In the genomic region with DNA sequence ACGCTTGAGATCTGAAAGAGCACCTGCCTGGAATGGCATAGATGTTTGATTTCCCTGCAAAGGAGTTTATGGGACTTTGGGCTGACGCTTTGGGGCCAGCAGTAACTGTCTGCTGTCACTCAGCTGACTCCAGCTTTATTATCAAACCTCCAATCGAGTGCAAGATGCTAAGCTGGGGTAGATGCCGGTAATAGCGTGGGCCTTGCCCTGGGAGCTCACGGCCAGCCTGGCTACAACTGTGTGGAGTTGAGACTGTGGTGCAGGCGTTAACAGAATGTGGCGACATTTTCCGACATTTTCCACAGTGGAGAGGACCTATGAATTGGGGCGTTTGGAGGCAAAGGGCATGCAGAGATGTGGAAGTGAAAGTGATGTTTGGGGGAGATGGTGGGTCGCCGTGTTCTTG, we compare ENCODE assay signal across 8 cellular contexts. TPM values are rescaled to one million over a fixed set of nuclear protein-coding genes. Genes with fewer than 3 reads are reported as not detected.
A peak's percentile ranks its signal among the peaks of the same experiment; 100 is the strongest.
DNase-seq lines count a peak whose midpoint lies in the region; ATAC-seq and TF ChIP-seq lines count a peak whose summit lies in the region.

No MANE protein-coding gene starts in this region.

- no peaks in the 10 kb centered on the region for H3K36me3 ChIP-seq in ES-I3 (ENCODE audit: insufficient read depth, low read length)
- H3K36me3 ChIP-seq in PC-9 (ENCODE audit: low read depth) = no peaks in the 10 kb centered on the region
- no peaks in the 10 kb centered on the region for H3K36me3 ChIP-seq in trophoblast cell (ENCODE audit: control insufficient read depth in 1 of 2, insufficient read depth in 2 of 2, low read length in 2 of 2)
- H3K36me3 ChIP-seq in aorta (ENCODE audit: control insufficient read depth in 1 of 2, insufficient read depth in 2 of 2, low read length in 1 of 2) = no peaks in the 10 kb centered on the region

- H3K27me3 ChIP-seq in PC-9 (ENCODE audit: insufficient read depth, low read depth) (no peaks in the 10 kb centered on the region), trophoblast cell (ENCODE audit: insufficient read depth, low read length) (no peaks in the 10 kb centered on the region), aorta (ENCODE audit: control insufficient read depth in 1 of 2, insufficient read depth in 2 of 2, low read length in 1 of 2) (no peaks in the 10 kb centered on the region)

- H3K4me1 ChIP-seq in ES-I3 (ENCODE audit: insufficient read depth, low read length) (peaks cover 7% of the 10 kb centered on the region), PC-9 (replicated peaks; ENCODE audit: insufficient read depth) (peaks cover 18% of the 10 kb centered on the region), trophoblast cell (ENCODE audit: control insufficient read depth in 1 of 2, insufficient read depth in 2 of 2, low read length in 2 of 2) (peaks cover 13 to 15% of the 10 kb centered on the region in 2 experiments), aorta (ENCODE audit: control insufficient read depth in 1 of 2, insufficient read depth in 2 of 2, low read length in 2 of 2) (no peaks in the 10 kb centered on the region)

- H3K9me3 ChIP-seq in ES-I3 (ENCODE audit: control insufficient read depth, insufficient read depth, low read length) (no peaks in the 10 kb centered on the region), PC-9 (ENCODE audit: insufficient read depth, low read depth) (no peaks in the 10 kb centered on the region), trophoblast cell (ENCODE audit: insufficient read depth, low read depth, low read length) (no peaks in the 10 kb centered on the region), aorta (ENCODE audit: control insufficient read depth, low read length) (no peaks in the 10 kb centered on the region)

- no peak overlapping the region for H2BK120ac ChIP-seq in trophoblast cell (ENCODE audit: insufficient read depth, low read length, poor library complexity)

- H3K79me2 ChIP-seq in PC-9 (ENCODE audit: low read depth) (peaks cover 18% of the 10 kb centered on the region), trophoblast cell (ENCODE audit: control insufficient read depth, insufficient read depth, low read length, poor library complexity) (peaks cover 9% of the 10 kb centered on the region)

- no peak overlapping the region for H4K8ac ChIP-seq in trophoblast cell (ENCODE audit: low read depth, low read length)

- no peak overlapping the region for H2BK5ac ChIP-seq in trophoblast cell (ENCODE audit: low read depth, low read length, poor library complexity)

- H3K4me3 ChIP-seq in PC-9 (peak overlapping the region; percentile 74; the same call in 1 of the 2 replicates), trophoblast cell (ENCODE audit: low read depth, low read length) (no peak overlapping the region), aorta (ENCODE audit: low read length in 2 of 2) (peak overlapping the region in 1 of 2 donors; percentile 89)

- H3K4ac ChIP-seq in trophoblast cell (ENCODE audit: low read depth, low read length) = no peak overlapping the region

- H3K4me2 ChIP-seq in PC-9 (peak overlapping the region; percentile 84), trophoblast cell (ENCODE audit: low read length) (peak overlapping the region; percentile 86)

- no peak overlapping the region for H4K12ac ChIP-seq in trophoblast cell (ENCODE audit: low read depth, low read length)

- H4K91ac ChIP-seq in trophoblast cell (ENCODE audit: low read depth, low read length) = no peak overlapping the region

- no TSS peak for BruUV-seq in PC-9 (replicated peaks; lab: Mats Ljungman, UMichigan)

- H3K79me1 ChIP-seq in trophoblast cell (ENCODE audit: low read length) = peaks cover 7% of the 10 kb centered on the region

- 100% methylated on average over 2 of the region's 12 CpGs for WGBS in trophoblast cell (ENCODE audit: extremely low coverage, insufficient coverage, insufficient read length)
- WGBS in aorta, 2 donors = 70 to 71% methylated on average over 12 of the region's 12 CpGs

- peaks cover 2% of the 10 kb centered on the region; the same call in 1 of the 2 replicates for H4K20me1 ChIP-seq in PC-9 (ENCODE audit: insufficient read depth)

- H2AK5ac ChIP-seq in trophoblast cell (ENCODE audit: low read length) = no peak overlapping the region

- H3K23ac ChIP-seq in trophoblast cell (ENCODE audit: low read length) = no peak overlapping the region

- no peak for TF ChIP-seq CTCF in PC-9 (conservative IDR thresholded peaks at IDR 0.05)

- H2AFZ ChIP-seq in PC-9 (no peak overlapping the region), trophoblast cell (ENCODE audit: insufficient read depth, low read length, poor library complexity) (no peak overlapping the region)

- CTCF ChIA-PET in PC-9 (lab: Charles Lee) = no interaction called here

- no peaks in the 10 kb centered on the region for H3K9me2 ChIP-seq in PC-9 (ENCODE audit: insufficient read depth)

- H3K9ac ChIP-seq in ES-I3 (ENCODE audit: low read depth, low read length) (peak overlapping the region; percentile 92; the same call in 1 of the 2 replicates), trophoblast cell (ENCODE audit: low read length) (no peak overlapping the region)

- POLR2A ChIA-PET in PC-9 (lab: Charles Lee; ENCODE audit: unreplicated experiment) = interaction anchor here (0.6 kb wide), 2 partner anchors 17 to 34 kb away, joined by 7 to 19 read pairs; no protein-coding TSS in a partner anchor

- H3F3A ChIP-seq in PC-9 (ENCODE audit: insufficient read depth, low read depth) = peaks cover 31% of the 10 kb centered on the region

- no peak overlapping the region for H3K18ac ChIP-seq in trophoblast cell (ENCODE audit: low read length)

- H3K27ac ChIP-seq in PC-9 = no peak overlapping the region
- no peak overlapping the region for H3K27ac ChIP-seq in trophoblast cell (ENCODE audit: low read depth, low read length)
- no peak overlapping the region for H3K27ac ChIP-seq in aorta (ENCODE audit: low read depth in 1 of 2, low read length in 2 of 2)

- intact Hi-C loops in PC-9 (cut with micrococcal nuclease; ENCODE audit: unreplicated experiment) = loop anchor here (2.0 kb wide), 1 partner anchor 46 kb away; no protein-coding TSS in a partner anchor
- intact Hi-C loops in aorta (cut with DNase I) = loop anchor here in 1 of 2 donors (5.0 kb wide), 1 partner anchor 238 kb away; no protein-coding TSS in a partner anchor

- H2BK12ac ChIP-seq in trophoblast cell (ENCODE audit: low read length) = no peak overlapping the region

- no peak for DNase-seq in PC-9
- DNase-seq in erythroblast (lab: John Stamatoyannopoulos, UW) = peak; percentile 51 to 58
- no peak for DNase-seq in trophoblast cell
- DNase-seq in aorta = no peak
- no peak for DNase-seq in HT-29 (ENCODE audit: low spot score)
- DNase-seq in central memory CD4-positive, alpha-beta T cell = no peak

- ATAC-seq in aorta (ENCODE audit: low FRiP score) = no peak
- no peak for ATAC-seq in esophagus mucosa

- TF ChIP-seq POLR2A in erythroblast (IDR thresholded peaks at IDR 0.05; ENCODE audit: low read length) = no peak

- H3K14ac ChIP-seq in trophoblast cell (ENCODE audit: low read length) = no peak overlapping the region

RNA-seq across cellular contexts. Expression of gene CHST12, which starts 1.3 kb away (rescaled TPM):
- total RNA-seq in PC-9 (2021) (25.9 and 41.1 TPM in 2 replicates), aorta (10 to 100 TPM; 19.6 to 31.8 TPM), esophagus mucosa (4.1 TPM)
- polyA plus RNA-seq in trophoblast cell (2013) = 18.9 and 19.3 TPM in 2 replicates
- 10 to 100 TPM in 1 of 2 donors, 1 to 10 TPM in 1; 2.9 to 16.0 TPM for polyA plus RNA-seq in aorta
- 14.5 and 24.7 TPM in 2 replicates for total RNA-seq in HT-29 (2014; rRNA removed; shearing (Covaris generic))

RNA-seq across cellular contexts. Expression of gene EIF3B, which starts 50.1 kb away (rescaled TPM):
- total RNA-seq in PC-9 (2021) (299 and 302 TPM in 2 replicates), aorta (10 to 100 TPM; 84.7 to 95.2 TPM), esophagus mucosa (119 TPM)
- 174 and 182 TPM in 2 replicates for polyA plus RNA-seq in trophoblast cell (2013)
- 10 to 100 TPM; 28.7 to 84.7 TPM for polyA plus RNA-seq in aorta
- 430 and 463 TPM in 2 replicates for total RNA-seq in HT-29 (2014; rRNA removed; shearing (Covaris generic))

Comparison
In these comparisons a context has a peak if more than half of its experiments do, and no peak if none do; other contexts are left out.
1. DNase-seq: peak in erythroblast (2 of 2); none in PC-9 (0 of 2), trophoblast cell (0 of 2), aorta (0 of 2), HT-29 (single experiment) and central memory CD4-positive, alpha-beta T cell (single experiment).